ENCODE assay signal across 8 cellular contexts in genomic region chrX:136747003-136747986, GRCh38. TPM values are rescaled to one million over a fixed set of nuclear protein-coding genes. Genes with fewer than 3 reads are reported as not detected.
DNase-seq lines count a peak whose midpoint lies in the region; ATAC-seq, FAIRE-seq and TF ChIP-seq lines count a peak whose summit lies in the region.

No MANE protein-coding gene starts in this region.

- H2AFZ ChIP-seq in smooth muscle cell (ENCODE audit: low read depth) = no peak overlapping the region

- no peak overlapping the region for H3K9ac ChIP-seq in smooth muscle cell (ENCODE audit: low read depth)
- no peak overlapping the region for H3K9ac ChIP-seq in mesendoderm (ENCODE audit: low read length)

- no peak overlapping the region for H2BK120ac ChIP-seq in mesendoderm (ENCODE audit: low read depth, low read length)

- peaks cover 0 to 33% of the 10 kb centered on the region in 2 donors for H3K4me1 ChIP-seq in left lung
- H3K4me1 ChIP-seq in smooth muscle cell (ENCODE audit: low read depth) = no peaks in the 10 kb centered on the region
- H3K4me1 ChIP-seq in esophagus squamous epithelium = no peaks in the 10 kb centered on the region
- H3K4me1 ChIP-seq in mesendoderm (ENCODE audit: control insufficient read depth, low read depth, low read length) = no peaks in the 10 kb centered on the region

- no peaks in the 10 kb centered on the region for H3K36me3 ChIP-seq in left lung
- no peaks in the 10 kb centered on the region for H3K36me3 ChIP-seq in smooth muscle cell (ENCODE audit: low read depth)
- no peaks in the 10 kb centered on the region for H3K36me3 ChIP-seq in esophagus squamous epithelium
- H3K36me3 ChIP-seq in mesendoderm (ENCODE audit: control insufficient read depth, insufficient read depth, low read length) = no peaks in the 10 kb centered on the region

- TF ChIP-seq CTCF in left lung (IDR thresholded peaks at IDR 0.05) = no peak
- TF ChIP-seq CTCF in smooth muscle cell (IDR thresholded peaks at IDR 0.05; ENCODE audit: borderline replicate concordance, insufficient read depth, poor library complexity, severe bottlenecking) = no peak
- no peak for TF ChIP-seq CTCF in esophagus squamous epithelium (IDR thresholded peaks at IDR 0.05)

- FAIRE-seq in GM18507 (lab: Jason Lieb, UNC) = peak; percentile 85

- intact Hi-C loops in left lung (cut with DNase I) = no loop called here
- intact Hi-C loops in esophagus squamous epithelium (cut with DNase I) = no loop called here

- DNase-seq in GM18507 (ENCODE audit: extremely low spot score, insufficient read length, low read depth) = no peak
- DNase-seq in NOMO-1 treated with DMSO at 0.1 percent for 48 hours (lab: John Stamatoyannopoulos, UW; ENCODE audit: unreplicated experiment) = peak; percentile 88
- no peak for DNase-seq in left lung
- DNase-seq in smooth muscle cell (lab: John Stamatoyannopoulos, UW; ENCODE audit: unreplicated experiment) = no peak
- DNase-seq in esophagus squamous epithelium (lab: John Stamatoyannopoulos, UW) = no peak
- DNase-seq in activated gamma-delta T cell treated with Interleukin-2 at 50 U/mL for 16 hours = no peak
- no peak for DNase-seq in mesendoderm

- no peak overlapping the region for H4K5ac ChIP-seq in mesendoderm (ENCODE audit: low read length)

- TF ChIP-seq POLR2A in esophagus squamous epithelium (IDR thresholded peaks at IDR 0.05) = no peak

- no peak overlapping the region for H3K4me2 ChIP-seq in smooth muscle cell
- H3K4me2 ChIP-seq in mesendoderm (ENCODE audit: low read length) = no peak overlapping the region

- no peak overlapping the region for H2AK5ac ChIP-seq in mesendoderm (ENCODE audit: low read length)

- H3K18ac ChIP-seq in mesendoderm (ENCODE audit: low read length) = no peak overlapping the region

- H3K79me2 ChIP-seq in smooth muscle cell (ENCODE audit: low read depth) = no peaks in the 10 kb centered on the region
- H3K79me2 ChIP-seq in mesendoderm (ENCODE audit: control insufficient read depth, insufficient read depth, low read length) = no peaks in the 10 kb centered on the region

- H3K56ac ChIP-seq in mesendoderm (ENCODE audit: low read length) = no peak overlapping the region

- H3K27me3 ChIP-seq in left lung (no peaks in the 10 kb centered on the region), smooth muscle cell (ENCODE audit: low read depth) (no peaks in the 10 kb centered on the region), esophagus squamous epithelium (no peaks in the 10 kb centered on the region), mesendoderm (ENCODE audit: insufficient read depth, low read length, poor library complexity) (no peaks in the 10 kb centered on the region)

- H2BK5ac ChIP-seq in mesendoderm (ENCODE audit: low read length) = no peak overlapping the region

- H4K20me1 ChIP-seq in smooth muscle cell (ENCODE audit: low read depth) = no peaks in the 10 kb centered on the region

- H3K4me3 ChIP-seq in left lung (no peak overlapping the region), smooth muscle cell (no peak overlapping the region), esophagus squamous epithelium (no peak overlapping the region), mesendoderm (ENCODE audit: low read length) (no peak overlapping the region)

- ATAC-seq in GM21717 (IDR thresholded peaks at IDR 0.05; ENCODE audit: unreplicated experiment) (peak; percentile 76), left lung (peak; percentile 37)

- H3F3A ChIP-seq in smooth muscle cell (ENCODE audit: low read depth) = no peaks in the 10 kb centered on the region

- H4K8ac ChIP-seq in mesendoderm (ENCODE audit: low read depth, low read length) = no peak overlapping the region

- H3K9me3 ChIP-seq in left lung (no peaks in the 10 kb centered on the region), smooth muscle cell (replicated peaks; ENCODE audit: low read depth) (no peaks in the 10 kb centered on the region), esophagus squamous epithelium (no peaks in the 10 kb centered on the region)

- H3K23ac ChIP-seq in mesendoderm (ENCODE audit: low read length) = no peak overlapping the region

- no peak overlapping the region for H2BK15ac ChIP-seq in mesendoderm (replicated peaks; ENCODE audit: low read depth)

- 60% methylated on average over 8 of the region's 8 CpGs for WGBS in smooth muscle cell (ENCODE audit: low lambda C conversion rate)
- 61% methylated on average over 6 to 8 of the region's 8 CpGs for WGBS in esophagus squamous epithelium, 2 donors
- WGBS in mesendoderm (ENCODE audit: extremely low coverage, insufficient coverage, low lambda C conversion rate) = no CpG with 5 or more reads among the region's 8 CpGs

- H3K4ac ChIP-seq in mesendoderm (ENCODE audit: low read depth, low read length) = no peak overlapping the region

- H3K27ac ChIP-seq in left lung (peak overlapping the region; percentile 39 to 80), smooth muscle cell (ENCODE audit: low read depth) (no peak overlapping the region), esophagus squamous epithelium (peak overlapping the region in 2 of 4 donors; percentile 19 to 42), mesendoderm (ENCODE audit: low read depth, low read length) (no peak overlapping the region)

- H3K79me1 ChIP-seq in mesendoderm (ENCODE audit: low read length) = no peaks in the 10 kb centered on the region

RNA-seq across cellular contexts. Expression of gene ARHGEF6, which starts 33.4 kb away (rescaled TPM):
- total RNA-seq in left lung (10 to 100 TPM; 11.9 to 18.0 TPM), smooth muscle cell (3.3 and 4.5 TPM in 2 replicates), esophagus squamous epithelium (10 to 100 TPM in 1 of 4 donors, 1 to 10 TPM in 2, under 1 TPM in 1; 0.61 to 10.5 (median 2.9) TPM)
- polyA plus RNA-seq in smooth muscle cell = 2.0 and 2.9 TPM in 2 replicates
- polyA plus RNA-seq in mesendoderm (2013, experiment 1 of 2) = 1.0 TPM
- polyA plus RNA-seq in mesendoderm (2013, experiment 2 of 2) = 1.1 TPM

Comparison
In these comparisons a context has a peak if more than half of its experiments do, and no peak if none do; other contexts are left out.
1. H3K27ac ChIP-seq: peak in left lung (2 of 2); none in smooth muscle cell (single experiment) and mesendoderm (single experiment).